1 cellular context compared by ENCODE assay signal in genomic region chr12:49331360-49332222, GRCh38.
TF ChIP-seq lines count a peak whose summit lies in the region.

No MANE protein-coding gene starts in this region.

TF ChIP-seq in A549, 52 proteins besides CTCF, POLR2A, EP300 and RAD21 (continued from another document):
- TF ChIP-seq FOSL2 (IDR thresholded peaks at IDR 0.05), result no peak
- no peak for TF ChIP-seq FOSL2 (CRISPR knock-in tag; IDR thresholded peaks at IDR 0.05)
- no peak for TF ChIP-seq CHD2 (IDR thresholded peaks at IDR 0.05; ENCODE audit: low read length, partially characterized antibody)
